Comparison of ENCODE assay signal across 10 cellular contexts in the genomic region with DNA sequence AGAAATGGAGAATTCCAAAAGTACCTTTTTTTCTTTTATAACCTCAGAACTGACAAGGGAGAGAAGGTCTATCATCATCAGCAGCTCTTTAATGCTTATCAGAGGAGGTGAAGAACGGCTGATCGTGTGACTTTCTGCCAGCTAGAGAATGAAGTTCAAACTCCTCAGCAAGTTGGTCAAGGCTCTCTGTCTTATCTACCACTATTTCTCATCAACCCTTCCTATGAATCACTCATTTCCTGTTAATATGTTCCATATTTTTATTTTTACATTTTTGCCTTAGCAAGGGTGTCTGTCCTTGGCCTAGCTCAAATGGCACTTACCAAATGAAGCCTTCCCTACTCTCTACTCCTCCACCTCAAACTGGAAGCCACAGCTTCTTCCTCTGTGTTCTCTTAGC.
DNase-seq lines count a peak whose midpoint lies in the region; ATAC-seq, FAIRE-seq and TF ChIP-seq lines count a peak whose summit lies in the region.
"Had no signal": no experiment of that assay in that cellular context is flagged by ENCODE, and none has a peak within 500 bp of the region (broad histone marks: within the 10 kb centered on the region; RNA-seq: fewer than 3 reads in every experiment).

No MANE protein-coding gene starts in this region.

- no peaks in the 10 kb centered on the region for H3K79me2 ChIP-seq in trophoblast cell (ENCODE audit: control insufficient read depth, insufficient read depth, low read length, poor library complexity)

- ATAC-seq in gastrocnemius medialis (no peak), HG03039 (IDR thresholded peaks at IDR 0.05; ENCODE audit: unreplicated experiment) (no peak)

- DNase-seq in AG09309 (ENCODE audit: low read depth) (peak; percentile 20), RCC 7860 (ENCODE audit: low spot score) (peak; percentile 8), epithelial cell of esophagus (ENCODE audit: low read depth) (peak; percentile 4), trophoblast cell (peak in 1 of 2 donors; percentile 7), gastrocnemius medialis (no peak), NAMALWA (ENCODE audit: low spot score) (no peak), SHP77 treated with DMSO at 0.1 percent for 48 hours (lab: John Stamatoyannopoulos, UW) (no peak)
- DNase-seq: activated CD8-positive, alpha-beta memory T cell treated with anti-CD3 and anti-CD28 coated beads for 24 hours had no signal

- H3K36me3 ChIP-seq in trophoblast cell (ENCODE audit: control insufficient read depth in 1 of 2, insufficient read depth in 2 of 2, low read length in 2 of 2): no peaks in the 10 kb centered on the region
- H3K36me3 ChIP-seq in gastrocnemius medialis: peaks cover 0 to 3% of the 10 kb centered on the region in 2 donors

- peaks cover 12% of the 10 kb centered on the region for H3K79me1 ChIP-seq in trophoblast cell (ENCODE audit: low read length)

- H2BK120ac ChIP-seq in trophoblast cell (ENCODE audit: insufficient read depth, low read length, poor library complexity): peak overlapping the region; percentile 47

- WGBS in trophoblast cell (ENCODE audit: extremely low coverage, insufficient coverage, insufficient read length): no CpG with 5 or more reads among the region's 2 CpGs

- no peak overlapping the region for H2AFZ ChIP-seq in trophoblast cell (ENCODE audit: insufficient read depth, low read length, poor library complexity)

- H3K18ac ChIP-seq in trophoblast cell (ENCODE audit: low read length): no peak overlapping the region

- no peak overlapping the region for H3K4ac ChIP-seq in trophoblast cell (ENCODE audit: low read depth, low read length)

- H3K9me3 ChIP-seq in trophoblast cell (ENCODE audit: insufficient read depth, low read depth, low read length) (no peaks in the 10 kb centered on the region), gastrocnemius medialis (no peaks in the 10 kb centered on the region)

- no peak overlapping the region for H3K14ac ChIP-seq in trophoblast cell (ENCODE audit: low read length)

- peak overlapping the region; percentile 88 for H2BK5ac ChIP-seq in trophoblast cell (ENCODE audit: low read depth, low read length, poor library complexity)

- H4K8ac ChIP-seq in trophoblast cell (ENCODE audit: low read depth, low read length): peak overlapping the region; percentile 58

- peak overlapping the region; percentile 11 for H3K4me2 ChIP-seq in trophoblast cell (ENCODE audit: low read length)

- H2BK12ac ChIP-seq in trophoblast cell (ENCODE audit: low read length): peak overlapping the region; percentile 70

- in situ Hi-C loops in gastrocnemius medialis (cut with MboI; ENCODE audit: low sequenced_read_pairs in 4 of 4): no loop called here

- no peak overlapping the region for H4K12ac ChIP-seq in trophoblast cell (ENCODE audit: low read depth, low read length)

- H3K27ac ChIP-seq in trophoblast cell (ENCODE audit: low read depth, low read length): peak overlapping the region; percentile 92
- peak overlapping the region in 1 of 4 donors; percentile 52 for H3K27ac ChIP-seq in gastrocnemius medialis

- no peak for TF ChIP-seq CTCF in AG09309 (IDR thresholded peaks at IDR 0.05; ENCODE audit: control insufficient read depth, insufficient read depth, low read depth, low read length, missing control alignments)
- no peak for TF ChIP-seq CTCF in epithelial cell of esophagus (IDR thresholded peaks at IDR 0.05; ENCODE audit: insufficient read depth, low read depth, low read length, missing control alignments)
- TF ChIP-seq CTCF in gastrocnemius medialis (IDR thresholded peaks at IDR 0.05 in 4 of 5, conservative IDR thresholded peaks at IDR 0.05 in 1 of 5): no peak

- no peak overlapping the region for H3K9ac ChIP-seq in trophoblast cell (ENCODE audit: low read length)

- no peak overlapping the region for H2AK5ac ChIP-seq in trophoblast cell (ENCODE audit: low read length)

- intact Hi-C loops in gastrocnemius medialis (cut with DNase I; ENCODE audit: low total_unique reads): no loop called here

- peak overlapping the region; percentile 70 for H4K91ac ChIP-seq in trophoblast cell (ENCODE audit: low read depth, low read length)

- no peaks in the 10 kb centered on the region for H3K27me3 ChIP-seq in trophoblast cell (ENCODE audit: insufficient read depth, low read length)
- no peaks in the 10 kb centered on the region for H3K27me3 ChIP-seq in gastrocnemius medialis

- no peak for FAIRE-seq in RCC 7860 (lab: Jason Lieb, UNC)
- FAIRE-seq: GM12892 had no signal

- TF ChIP-seq POLR2A in gastrocnemius medialis (IDR thresholded peaks at IDR 0.05): no peak

- peaks cover 12 to 18% of the 10 kb centered on the region in 2 experiments for H3K4me1 ChIP-seq in trophoblast cell (ENCODE audit: control insufficient read depth in 1 of 2, insufficient read depth in 2 of 2, low read length in 2 of 2)
- no peaks in the 10 kb centered on the region for H3K4me1 ChIP-seq in gastrocnemius medialis

- no peak overlapping the region for H3K23ac ChIP-seq in trophoblast cell (ENCODE audit: low read length)

- no peak overlapping the region for H3K4me3 ChIP-seq in AG09309 (ENCODE audit: control insufficient read depth, low read depth, low read length)
- no peak overlapping the region for H3K4me3 ChIP-seq in epithelial cell of esophagus (ENCODE audit: low read length)
- no peak overlapping the region for H3K4me3 ChIP-seq in trophoblast cell (ENCODE audit: low read depth, low read length)
- no peak overlapping the region for H3K4me3 ChIP-seq in gastrocnemius medialis

Comparison
In these comparisons a context has a peak if more than half of its experiments do, and no peak if none do; other contexts are left out.
1. DNase-seq: peak in AG09309 (single experiment), RCC 7860 (single experiment) and epithelial cell of esophagus (single experiment); none in gastrocnemius medialis (0 of 2), NAMALWA (single experiment) and SHP77 treated with DMSO at 0.1 percent for 48 hours (single experiment).